Comparison of ENCODE assay signal across 16 cellular contexts in genomic region chr7:158270106-158270775, GRCh38.
"Had no signal": no experiment of that assay in that cellular context is flagged by ENCODE, and none has a peak within 500 bp of the region (broad histone marks: within the 10 kb centered on the region; RNA-seq: fewer than 3 reads in every experiment).

No MANE protein-coding gene starts in this region.

- H3K36me3 ChIP-seq: stomach, vagina had no signal

- H3K4me1 ChIP-seq: psoas muscle, vagina had no signal

- FAIRE-seq: astrocyte, colon, endothelial cell of umbilical vein had no signal

- H3K27ac ChIP-seq: psoas muscle, stomach, vagina had no signal

- H3K4me1 Mint-ChIP-seq: activated B cell treated with CpG ODN at 0.5 μM for 24 hours; activated CD4-positive, alpha-beta T cell treated with anti-CD3 and anti-CD28 coated beads, Interleukin-2, amount 10 ng/mL, durations not matched to agents 7 days and 5 days; naive B cell; T-helper 17 cell had no signal

- H3K4me3 ChIP-seq: psoas muscle, stomach, vagina had no signal

- H3K4me3 Mint-ChIP-seq: activated B cell treated with CpG ODN at 0.5 μM for 24 hours; activated CD4-positive, alpha-beta T cell treated with anti-CD3 and anti-CD28 coated beads, Interleukin-2, amount 10 ng/mL, durations not matched to agents 7 days and 5 days; T-helper 17 cell had no signal

- H3K27me3 ChIP-seq: stomach, vagina had no signal

- H3K27ac Mint-ChIP-seq: activated B cell treated with CpG ODN at 0.5 μM for 24 hours; activated CD4-positive, alpha-beta T cell treated with anti-CD3 and anti-CD28 coated beads, Interleukin-2, amount 10 ng/mL, durations not matched to agents 7 days and 5 days; naive B cell; T-helper 17 cell had no signal

- ATAC-seq: psoas muscle, T-helper 17 cell had no signal

- H3K27me3 Mint-ChIP-seq: activated B cell treated with CpG ODN at 0.5 μM for 24 hours; activated CD4-positive, alpha-beta T cell treated with anti-CD3 and anti-CD28 coated beads, Interleukin-2, amount 10 ng/mL, durations not matched to agents 7 days and 5 days; naive B cell; T-helper 17 cell had no signal

- DNase-seq: activated B cell treated with CpG ODN at 0.5 μM for 24 hours; activated CD4-positive, alpha-beta T cell treated with anti-CD3 and anti-CD28 coated beads, Interleukin-2, amount 10 ng/mL, durations not matched to agents 7 days and 5 days; activated T-cell treated with anti-CD3 and anti-CD28 coated beads, Interleukin-2, amount 50 U/mL, for 48 hours; foreskin melanocyte; islet precursor cell; midbrain; naive B cell; stimulated activated CD4-positive, alpha-beta T cell treated with anti-CD3 and anti-CD28 coated beads, Interleukin-4, amount 100 ng/mL, for 1 hour; stimulated activated CD8-positive, alpha-beta memory T cell treated with anti-CD3 and anti-CD28 coated beads, Interleukin-4, amount 100 ng/mL, for 48 hours; stomach; T-helper 17 cell had no signal

- H3K9me3 ChIP-seq: psoas muscle, stomach, vagina had no signal
